ENCODE assay signal across 8 cellular contexts in genomic region chr20:38321959-38322598, GRCh38. TPM values are rescaled to one million over a fixed set of nuclear protein-coding genes. Genes with fewer than 3 reads are reported as not detected.
DNase-seq lines count a peak whose midpoint lies in the region; ATAC-seq and TF ChIP-seq lines count a peak whose summit lies in the region.

No MANE protein-coding gene starts in this region.

- no peak overlapping the region for H3K27ac ChIP-seq in thoracic aorta

- H3K27me3 ChIP-seq in thoracic aorta (replicated peaks; ENCODE audit: insufficient read depth), result no peaks in the 10 kb centered on the region

- no peaks in the 10 kb centered on the region for H3K4me1 Mint-ChIP-seq in stimulated activated naive CD8-positive, alpha-beta T cell treated with anti-CD3 and anti-CD28 coated beads, Interleukin-15, amount 100 ng/mL, for 72 hours

- peak; percentile 78 for TF ChIP-seq CTCF in NB4 (IDR thresholded peaks at IDR 0.05; ENCODE audit: low read depth, low read length)
- peak; percentile 73 for TF ChIP-seq CTCF in thoracic aorta (IDR thresholded peaks at IDR 0.05)

- no peak overlapping the region for H3K27ac Mint-ChIP-seq in stimulated activated naive CD8-positive, alpha-beta T cell treated with anti-CD3 and anti-CD28 coated beads, Interleukin-15, amount 100 ng/mL, for 72 hours

- no peak overlapping the region for H3K4me3 ChIP-seq in NB4 (ENCODE audit: low read depth, low read length)
- H3K4me3 ChIP-seq in thoracic aorta, result no peak overlapping the region

- in situ Hi-C loops in G401 (cut with HindIII; ENCODE audit: low sequenced_read_pairs), result no loop called here

- DNase-seq in G401 (ENCODE audit: low spot score) (peak; percentile 45), NB4 (ENCODE audit: low read depth) (peak; percentile 80), astrocyte of the hippocampus (ENCODE audit: low read depth, low spot score) (peak; percentile 79), iPS-NIHi11 (ENCODE audit: low spot score) (peak; percentile 82), thoracic aorta (ENCODE audit: low spot score) (no peak), NCI-H187 treated with DMSO at 0.1 percent for 48 hours (lab: John Stamatoyannopoulos, UW) (no peak)
- no peak for DNase-seq in stimulated activated naive CD8-positive, alpha-beta T cell treated with anti-CD3 and anti-CD28 coated beads, Interleukin-15, amount 100 ng/mL, for 72 hours

- no peak for TF ChIP-seq POLR2A in NB4 (IDR thresholded peaks at IDR 0.05; ENCODE audit: extremely low read depth, insufficient read length)

- no peaks in the 10 kb centered on the region for H3K9me3 ChIP-seq in thoracic aorta

- H3K27me3 Mint-ChIP-seq in stimulated activated naive CD8-positive, alpha-beta T cell treated with anti-CD3 and anti-CD28 coated beads, Interleukin-15, amount 100 ng/mL, for 72 hours, result peaks cover 23% of the 10 kb centered on the region

- no peaks in the 10 kb centered on the region for H3K4me1 ChIP-seq in thoracic aorta (ENCODE audit: control insufficient read depth in 1 of 2, low read depth in 2 of 2)

- H3K4me3 Mint-ChIP-seq in stimulated activated naive CD8-positive, alpha-beta T cell treated with anti-CD3 and anti-CD28 coated beads, Interleukin-15, amount 100 ng/mL, for 72 hours, result no peak overlapping the region

- no peak for ATAC-seq in thoracic aorta (ENCODE audit: insufficient number of reproducible peaks, low FRiP score, low read depth)
- no peak for ATAC-seq in GM21360 (IDR thresholded peaks at IDR 0.05; ENCODE audit: unreplicated experiment)
- no peak for ATAC-seq in stimulated activated naive CD8-positive, alpha-beta T cell treated with anti-CD3 and anti-CD28 coated beads, Interleukin-15, amount 100 ng/mL, for 72 hours

- no peaks in the 10 kb centered on the region for H3K9me3 Mint-ChIP-seq in stimulated activated naive CD8-positive, alpha-beta T cell treated with anti-CD3 and anti-CD28 coated beads, Interleukin-15, amount 100 ng/mL, for 72 hours

- H3K36me3 ChIP-seq in thoracic aorta, result no peaks in the 10 kb centered on the region

RNA-seq across cellular contexts. Expression of gene BPI, which starts 18.1 kb away (rescaled TPM):
- total RNA-seq in G401 (2014; rRNA removed; shearing (Covaris generic)), result not detected in 2 replicates
- 1 to 10 TPM in 1 of 2 donors, under 1 TPM in 1; 0.35 to 4.1 TPM for total RNA-seq in thoracic aorta

RNA-seq across cellular contexts. Expression of gene LBP, which starts 24.2 kb away (rescaled TPM):
- total RNA-seq in G401 (2014; rRNA removed; shearing (Covaris generic)), result not detected in 2 replicates
- 1 to 10 TPM in 1 of 2 donors, under 1 TPM in 1; 0.54 to 1.7 TPM for total RNA-seq in thoracic aorta

Comparison
In these comparisons a context has a peak if more than half of its experiments do, and no peak if none do; other contexts are left out.
1. DNase-seq: peak in G401 (single experiment), NB4 (single experiment), astrocyte of the hippocampus (single experiment) and iPS-NIHi11 (single experiment); none in thoracic aorta (single experiment), NCI-H187 treated with DMSO at 0.1 percent for 48 hours (single experiment) and stimulated activated naive CD8-positive, alpha-beta T cell treated with anti-CD3 and anti-CD28 coated beads, Interleukin-15, amount 100 ng/mL, for 72 hours (0 of 2).